12 cellular contexts compared by ENCODE assay signal in genomic region chr4:138414202-138414601, GRCh38.
"Had no signal": no experiment of that assay in that cellular context is flagged by ENCODE, and none has a peak within 500 bp of the region (broad histone marks: within the 10 kb centered on the region; RNA-seq: fewer than 3 reads in every experiment).

No MANE protein-coding gene starts in this region.

- H3K27ac Mint-ChIP-seq: stimulated activated naive CD8-positive, alpha-beta T cell treated with anti-CD3 and anti-CD28 coated beads, Interleukin-15, amount 100 ng/mL, for 72 hours had no signal

- H3K27ac ChIP-seq: gastroesophageal sphincter, hepatocyte, pancreas, testis had no signal

- ATAC-seq: gastroesophageal sphincter; stimulated activated naive CD8-positive, alpha-beta T cell treated with anti-CD3 and anti-CD28 coated beads, Interleukin-15, amount 100 ng/mL, for 72 hours had no signal

- DNase-seq: activated CD4-positive, alpha-beta T cell treated with anti-CD3 and anti-CD28 coated beads for 4 hours; activated naive CD4-positive, alpha-beta T cell treated with Interleukin-2 at 50 U/mL for 16 hours; central memory CD4-positive, alpha-beta T cell; cortex of kidney; kidney glomerular epithelial cell; pancreas; stimulated activated CD4-positive, alpha-beta T cell treated with anti-CD3 and anti-CD28 coated beads, Interleukin-4, amount 100 ng/mL, for 4 hours; stimulated activated naive CD8-positive, alpha-beta T cell treated with anti-CD3 and anti-CD28 coated beads, Interleukin-15, amount 100 ng/mL, for 72 hours; T1000; testis had no signal

- H3K9me3 Mint-ChIP-seq: stimulated activated naive CD8-positive, alpha-beta T cell treated with anti-CD3 and anti-CD28 coated beads, Interleukin-15, amount 100 ng/mL, for 72 hours had no signal
